Comparison of ENCODE assay signal across 22 cellular contexts in the genomic region with DNA sequence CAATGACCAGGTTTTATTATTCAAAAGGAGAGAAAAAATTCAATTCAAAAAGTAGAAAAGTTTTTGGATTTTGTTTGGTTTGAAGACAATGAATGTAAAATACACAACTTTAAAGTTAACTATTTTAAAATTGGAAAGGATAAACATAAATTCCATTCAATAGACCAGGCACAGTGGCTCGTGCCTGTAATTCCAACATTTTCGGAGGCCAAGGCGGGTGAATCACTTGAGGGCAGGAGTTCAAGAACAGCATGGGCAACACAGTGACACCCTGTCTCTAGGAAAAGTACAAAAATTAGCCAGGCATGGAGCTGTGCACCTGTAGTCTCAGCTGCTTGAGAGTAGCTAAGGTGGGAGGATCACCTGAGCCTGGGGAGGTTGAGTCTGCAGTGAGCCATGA.
"Had no signal": no experiment of that assay in that cellular context is flagged by ENCODE, and none has a peak within 500 bp of the region (broad histone marks: within the 10 kb centered on the region; RNA-seq: fewer than 3 reads in every experiment).

No MANE protein-coding gene starts in this region.

- H3K4me1 ChIP-seq: foreskin keratinocyte, gastroesophageal sphincter, heart left ventricle, psoas muscle, sigmoid colon, stomach, thyroid gland, vagina had no signal

- H3K9me3 Mint-ChIP-seq: memory B cell had no signal

- H3K4me3 Mint-ChIP-seq: memory B cell; natural killer cell; stimulated activated effector memory CD8-positive, alpha-beta T cell treated with anti-CD3 and anti-CD28 coated beads, Interleukin-12 subunit alpha, Interleukin-12 subunit beta, amount 100 ng/mL, for 72 hours had no signal

- H3K36me3 ChIP-seq: gastroesophageal sphincter, heart left ventricle, ovary, sigmoid colon, stomach, thyroid gland, vagina had no signal

- H3K36me3 Mint-ChIP-seq: memory B cell; natural killer cell; stimulated activated effector memory CD8-positive, alpha-beta T cell treated with anti-CD3 and anti-CD28 coated beads, Interleukin-12 subunit alpha, Interleukin-12 subunit beta, amount 100 ng/mL, for 72 hours had no signal

- H3K9me3 ChIP-seq: gastroesophageal sphincter, heart left ventricle, ovary, psoas muscle, sigmoid colon, stomach, thyroid gland, vagina had no signal

- H3K4me2 ChIP-seq: hepatocyte had no signal

- FAIRE-seq: kidney had no signal

- H3K27ac ChIP-seq: foreskin keratinocyte, gastroesophageal sphincter, heart left ventricle, hepatocyte, ovary, psoas muscle, sigmoid colon, stomach, thyroid gland, vagina had no signal

- H2AFZ ChIP-seq: hepatocyte had no signal

- H3K27ac Mint-ChIP-seq: memory B cell; natural killer cell; stimulated activated effector memory CD8-positive, alpha-beta T cell treated with anti-CD3 and anti-CD28 coated beads, Interleukin-12 subunit alpha, Interleukin-12 subunit beta, amount 100 ng/mL, for 72 hours had no signal

- H3K79me2 ChIP-seq: hepatocyte had no signal

- H3K4me1 Mint-ChIP-seq: memory B cell; natural killer cell; stimulated activated effector memory CD8-positive, alpha-beta T cell treated with anti-CD3 and anti-CD28 coated beads, Interleukin-12 subunit alpha, Interleukin-12 subunit beta, amount 100 ng/mL, for 72 hours had no signal

- ATAC-seq: foreskin keratinocyte; gastroesophageal sphincter; heart left ventricle; left lobe of liver; natural killer cell; psoas muscle; right cardiac atrium; stimulated activated effector memory CD8-positive, alpha-beta T cell treated with anti-CD3 and anti-CD28 coated beads, Interleukin-12 subunit alpha, Interleukin-12 subunit beta, amount 100 ng/mL, for 72 hours had no signal

- H3K4me3 ChIP-seq: gastroesophageal sphincter, heart left ventricle, hepatocyte, lung, ovary, psoas muscle, sigmoid colon, stomach, thyroid gland, vagina had no signal

- H3K27me3 Mint-ChIP-seq: memory B cell had no signal

- H3K27me3 ChIP-seq: foreskin keratinocyte, gastroesophageal sphincter, heart left ventricle, hepatocyte, ovary, sigmoid colon, stomach, thyroid gland, vagina had no signal

- DNase-seq: foreskin keratinocyte; heart left ventricle; kidney; natural killer cell; occipital lobe; ovary; psoas muscle; right cardiac atrium; sigmoid colon; stimulated activated CD4-positive, alpha-beta T cell treated with anti-CD3 and anti-CD28 coated beads, Interleukin-2, amount 100 ng/mL, for 24 hours; stimulated activated CD4-positive, alpha-beta T cell treated with anti-CD3 and anti-CD28 coated beads, Interleukin-4, amount 100 ng/mL, for 24 hours; stimulated activated naive CD4-positive, alpha-beta T cell treated with Interleukin-2 at 50 U/mL for 16 hours; stomach; thyroid gland; trophoblast cell had no signal
